Comparison of ENCODE assay signal across 37 cellular contexts in the genomic region with DNA sequence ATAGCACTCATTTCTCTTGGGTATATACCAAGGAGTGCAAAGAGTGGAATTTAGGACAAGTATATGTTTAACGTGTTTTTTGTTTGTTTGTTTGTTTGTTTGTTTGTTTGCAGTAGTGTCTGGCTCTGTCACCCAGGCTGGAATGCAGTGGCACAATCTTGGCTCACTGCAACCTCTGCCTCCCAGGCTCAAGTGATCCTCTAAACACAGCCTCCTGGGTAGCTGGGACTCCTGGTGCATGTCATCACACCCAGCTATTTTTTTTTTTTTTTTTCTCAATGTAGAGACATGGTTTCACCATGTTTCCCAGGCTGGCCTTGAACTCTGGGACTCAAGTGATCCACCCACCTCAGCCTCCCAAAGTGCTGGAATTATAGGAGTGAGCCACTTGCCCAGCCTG. TPM values are rescaled to one million over a fixed set of nuclear protein-coding genes. Genes with fewer than 3 reads are reported as not detected.
A peak's percentile ranks its signal among the peaks of the same experiment; 100 is the strongest.
DNase-seq lines count a peak whose midpoint lies in the region; ATAC-seq, FAIRE-seq and TF ChIP-seq lines count a peak whose summit lies in the region.
"Had no signal": no experiment of that assay in that cellular context is flagged by ENCODE, and none has a peak within 500 bp of the region (broad histone marks: within the 10 kb centered on the region; RNA-seq: fewer than 3 reads in every experiment).

No MANE protein-coding gene starts in this region.

- H2BK120ac ChIP-seq in neuronal stem cell (ENCODE audit: low read depth, low read length) = no peak overlapping the region

- in situ Hi-C loops in HepG2 (cut with HindIII; ENCODE audit: extremely low pct_ligation_motif_present, low pct_unique_long_range_greater_than_20kb) = loop anchor here (10.0 kb wide), 1 partner anchor 129 kb away; no protein-coding TSS in a partner anchor

- H4K91ac ChIP-seq in neuronal stem cell (ENCODE audit: low read depth, low read length, poor library complexity) = no peak overlapping the region

- POLR2A ChIA-PET in HepG2 (lab: Yijun Ruan, JAX) (no interaction called here), HEK293 (lab: Yijun Ruan, JAX) (interaction anchor here (1.0 kb wide), 1 partner anchor 95 kb away, joined by 3 read pairs; no protein-coding TSS in a partner anchor)

- no peaks in the 10 kb centered on the region for H3K9me3 ChIP-seq in HepG2 (ENCODE audit: low read length)
- H3K9me3 ChIP-seq in right lobe of liver = no peaks in the 10 kb centered on the region
- no peaks in the 10 kb centered on the region for H3K9me3 ChIP-seq in HEK293 (ENCODE audit: control insufficient read depth, insufficient read depth, low read depth, low read length)
- no peaks in the 10 kb centered on the region for H3K9me3 ChIP-seq in tibial artery
- no peaks in the 10 kb centered on the region for H3K9me3 ChIP-seq in neuronal stem cell (replicated peaks in 1 of 2; ENCODE audit: control insufficient read depth in 2 of 2, insufficient read depth in 1 of 2, low read depth in 1 of 2, low read length in 2 of 2)
- H3K9me3 ChIP-seq in T-helper 17 cell (ENCODE audit: control insufficient read depth, low read length, poor library complexity, severe bottlenecking) = no peaks in the 10 kb centered on the region
- H3K9me3 ChIP-seq: A549; BE2C; BLaER1; BLaER1 treated with 17β-estradiol and CSF1 and Interleukin-3, amounts not matched to agents 10 nM and 100 nM; Caco-2 had no signal

- CTCF ChIA-PET in HepG2 (lab: Yijun Ruan, JAX; ENCODE audit: low intra/inter-chr PET ratio, low total read pairs) (no interaction called here), HEK293 (lab: Yijun Ruan, JAX) (interaction anchor here (0.6 to 3.9 kb wide), 7 partner anchors 7 to 260 kb away, joined by 3 to 28 read pairs (median 4); no protein-coding TSS in a partner anchor)

- no peaks in the 10 kb centered on the region for H3K79me1 ChIP-seq in neuronal stem cell (ENCODE audit: low read depth, low read length)

- TF ChIP-seq POLR2A in HepG2 (IDR thresholded peaks at IDR 0.05; ENCODE audit: insufficient read depth in 1 of 2, low read depth in 2 of 2, low read length in 2 of 2) = no peak
- no peak for TF ChIP-seq POLR2A in right lobe of liver (IDR thresholded peaks at IDR 0.05)

- TF ChIP-seq CTCF in HepG2 (CRISPR knock-in tag; IDR thresholded peaks at IDR 0.05) (no peak), right lobe of liver (IDR thresholded peaks at IDR 0.05) (no peak), HEK293 (tag by site-specific recombination; IDR thresholded peaks at IDR 0.05) (no peak), coronary artery (IDR thresholded peaks at IDR 0.05) (no peak), tibial artery (IDR thresholded peaks at IDR 0.05) (no peak)

- no peak overlapping the region for H2BK5ac ChIP-seq in neuronal stem cell (ENCODE audit: low read length)

- whole genome bisulfite sequencing in HepG2 (ENCODE audit: low lambda C conversion rate) = 73% methylated on average over 1 of the region's 1 CpG
- WGBS in right lobe of liver (ENCODE audit: insufficient coverage, low coverage, low lambda C conversion rate, missing lambda C conversion rate) = 67% methylated on average over 1 of the region's 1 CpG
- no CpG with 5 or more reads among the region's 1 CpG for WGBS in neuronal stem cell (ENCODE audit: extremely low coverage in 2 of 2, insufficient read length in 2 of 2, insufficient replicate concordance in 1 of 2), 2 donors

- H3K9ac ChIP-seq in HepG2 (ENCODE audit: insufficient read depth, low read depth, low read length) (no peak overlapping the region), neuronal stem cell (ENCODE audit: low read depth, low read length, poor library complexity) (no peak overlapping the region)
- H3K9ac ChIP-seq: BLaER1; BLaER1 treated with 17β-estradiol and CSF1 and Interleukin-3, amounts not matched to agents 10 nM and 100 nM had no signal

- no peaks in the 10 kb centered on the region for H3K4me1 Mint-ChIP-seq in T-helper 17 cell
- H3K4me1 Mint-ChIP-seq: B cell; CD14-positive monocyte; CD4-positive, CD25-positive, alpha-beta regulatory T cell; CD8-positive, alpha-beta memory T cell had no signal

- no peak overlapping the region for H3K27ac Mint-ChIP-seq in T-helper 17 cell
- H3K27ac Mint-ChIP-seq: B cell; CD4-positive, alpha-beta T cell; CD8-positive, alpha-beta T cell had no signal

- no peak overlapping the region for H3K4me3 Mint-ChIP-seq in T-helper 17 cell
- H3K4me3 Mint-ChIP-seq: B cell; CD14-positive monocyte; CD4-positive, alpha-beta memory T cell; CD4-positive, alpha-beta T cell; CD4-positive, CD25-positive, alpha-beta regulatory T cell; CD8-positive, alpha-beta memory T cell; CD8-positive, alpha-beta T cell had no signal

- intact Hi-C loops in HepG2 (cut with micrococcal nuclease; ENCODE audit: unreplicated experiment) = no loop called here
- intact Hi-C loops in right lobe of liver (cut with DNase I) = loop anchor here in 1 of 2 donors (10.0 kb wide), 1 partner anchor 129 kb away; no protein-coding TSS in a partner anchor
- intact Hi-C loops in tibial artery (cut with DNase I; ENCODE audit: low total_unique reads) = no loop called here

- peak; percentile 0 for DNase-seq in HepG2 (ENCODE audit: low spot score)
- no peak for DNase-seq in right lobe of liver
- no peak for DNase-seq in coronary artery (ENCODE audit: low spot score)
- DNase-seq in tibial artery = no peak
- no peak for DNase-seq in neuronal stem cell (ENCODE audit: low spot score)
- DNase-seq in LoVo (ENCODE audit: low spot score) = no peak
- no peak for DNase-seq in T-helper 17 cell
- DNase-seq: 8988T; ACHN; AML-193; BE2C; C1 segment of cervical spinal cord; Caco-2; Calu3; CD4-positive, alpha-beta memory T cell; CD4-positive, alpha-beta T cell; CD4-positive, CD25-positive, alpha-beta regulatory T cell; CD8-positive, alpha-beta memory T cell; CD8-positive, alpha-beta T cell; COR-L47; DMS 273 treated with DMSO at 0.1 percent for 48 hours; DMS153; DMS53; DMS79; DMS79 treated with DMSO at 0.1 percent for 48 hours; DND-41; EL had no signal

- H2AK5ac ChIP-seq in neuronal stem cell (ENCODE audit: low read depth, low read length) = no peak overlapping the region

- H3K4me2 ChIP-seq in HepG2 (ENCODE audit: low read depth, low read length) (no peak overlapping the region), neuronal stem cell (ENCODE audit: insufficient read depth, low read length, poor library complexity, severe bottlenecking) (no peak overlapping the region)
- H3K4me2 ChIP-seq: A549; BLaER1; BLaER1 treated with 17β-estradiol and CSF1 and Interleukin-3, amounts not matched to agents 10 nM and 100 nM had no signal

- TF ChIP-seq EP300 in HepG2 (IDR thresholded peaks at IDR 0.05; ENCODE audit: low read depth in 2 of 2, low read length in 2 of 2) (no peak), HepG2 (CRISPR knock-in tag; IDR thresholded peaks at IDR 0.05; ENCODE audit: borderline replicate concordance) (no peak)

- no peaks in the 10 kb centered on the region for H3K36me3 Mint-ChIP-seq in T-helper 17 cell (ENCODE audit: low read depth)

- no peaks in the 10 kb centered on the region for H3K79me2 ChIP-seq in HepG2 (ENCODE audit: insufficient read depth, low read length)

- no peak overlapping the region for H3K4ac ChIP-seq in neuronal stem cell (ENCODE audit: low read length)

- H2BK15ac ChIP-seq in neuronal stem cell (ENCODE audit: low read length) = no peak overlapping the region

- H3K4me3 ChIP-seq in HepG2 (replicated peaks in 1 of 3; ENCODE audit: insufficient read depth in 1 of 3, low read depth in 2 of 3, low read length in 3 of 3) (no peak overlapping the region), right lobe of liver (no peak overlapping the region), HEK293 (ENCODE audit: low read depth, low read length) (no peak overlapping the region), coronary artery (no peak overlapping the region), tibial artery (no peak overlapping the region), neuronal stem cell (ENCODE audit: low read length in 2 of 2) (no peak overlapping the region)
- H3K4me3 ChIP-seq: A549; BLaER1; BLaER1 treated with 17β-estradiol and CSF1 and Interleukin-3, amounts not matched to agents 10 nM and 100 nM had no signal

- H3K14ac ChIP-seq in neuronal stem cell (ENCODE audit: low read length) = no peak overlapping the region

- no peak overlapping the region for H3K27ac ChIP-seq in HepG2 (ENCODE audit: extremely low read length, insufficient read depth, low read length)
- H3K27ac ChIP-seq in right lobe of liver = no peak overlapping the region
- no peak overlapping the region for H3K27ac ChIP-seq in HEK293 (ENCODE audit: extremely low read depth, low read depth, low read length)
- H3K27ac ChIP-seq in coronary artery = peak overlapping the region; percentile 32 to 65
- H3K27ac ChIP-seq in tibial artery = peak overlapping the region; percentile 81 to 85
- no peak overlapping the region for H3K27ac ChIP-seq in neuronal stem cell (replicated peaks; ENCODE audit: low read length)
- H3K27ac ChIP-seq: 22Rv1; A549; BLaER1; BLaER1 treated with 17β-estradiol and CSF1 and Interleukin-3, amounts not matched to agents 10 nM and 100 nM; C4-2B had no signal

- H3K23ac ChIP-seq in neuronal stem cell (ENCODE audit: low read depth, low read length, poor library complexity) = no peak overlapping the region

- H3K27me3 Mint-ChIP-seq in T-helper 17 cell = no peaks in the 10 kb centered on the region
- H3K27me3 Mint-ChIP-seq: B cell; CD4-positive, alpha-beta memory T cell; CD4-positive, alpha-beta T cell; CD4-positive, CD25-positive, alpha-beta regulatory T cell had no signal

- H3K4me1 ChIP-seq in HepG2 (ENCODE audit: insufficient read depth, low read length) (no peaks in the 10 kb centered on the region), right lobe of liver (no peaks in the 10 kb centered on the region), HEK293 (ENCODE audit: control insufficient read depth, insufficient read depth, low read length) (peaks cover 10% of the 10 kb centered on the region), tibial artery (peaks cover 0 to 69% (median 13%) of the 10 kb centered on the region in 4 donors), neuronal stem cell (ENCODE audit: control insufficient read depth in 2 of 2, insufficient read depth in 1 of 2, low read depth in 1 of 2, low read length in 2 of 2) (no peaks in the 10 kb centered on the region)
- H3K4me1 ChIP-seq: A549, BE2C, Caco-2 had no signal

- H3K27me3 ChIP-seq in HepG2 (ENCODE audit: control insufficient read depth in 1 of 2, insufficient read depth in 2 of 2, low read length in 2 of 2) = no peaks in the 10 kb centered on the region
- no peaks in the 10 kb centered on the region for H3K27me3 ChIP-seq in right lobe of liver
- H3K27me3 ChIP-seq in tibial artery = no peaks in the 10 kb centered on the region
- H3K27me3 ChIP-seq in neuronal stem cell (ENCODE audit: control insufficient read depth in 3 of 3, insufficient read depth in 3 of 3, low read depth in 1 of 3, low read length in 3 of 3) = peaks cover 0 to 5% (median 0%) of the 10 kb centered on the region in 3 experiments
- H3K27me3 ChIP-seq: BE2C had no signal

- no peak overlapping the region for H2AFZ ChIP-seq in HepG2 (ENCODE audit: low read length)
- no peak overlapping the region for H2AFZ ChIP-seq in neuronal stem cell (ENCODE audit: low read length)

- no TSS peak for BruUV-seq in HepG2 (replicated peaks; lab: Mats Ljungman, UMichigan)

- no peaks in the 10 kb centered on the region for H3K36me3 ChIP-seq in HepG2 (replicated peaks in 1 of 2; ENCODE audit: control insufficient read depth in 1 of 2, insufficient read depth in 2 of 2, low read length in 2 of 2)
- H3K36me3 ChIP-seq in right lobe of liver = no peaks in the 10 kb centered on the region
- H3K36me3 ChIP-seq in HEK293 (ENCODE audit: control insufficient read depth in 2 of 2, insufficient read depth in 1 of 2, low read length in 2 of 2) = no peaks in the 10 kb centered on the region
- no peaks in the 10 kb centered on the region for H3K36me3 ChIP-seq in tibial artery
- H3K36me3 ChIP-seq in neuronal stem cell (replicated peaks in 1 of 2; ENCODE audit: control insufficient read depth in 2 of 2, insufficient read depth in 2 of 2, low read length in 2 of 2) = peaks cover 0 to 5% of the 10 kb centered on the region in 2 donors
- H3K36me3 ChIP-seq: BE2C, BLaER1 had no signal

- no peaks in the 10 kb centered on the region for H4K20me1 ChIP-seq in HepG2 (ENCODE audit: insufficient read depth, low read length)

- no peak for TF ChIP-seq RAD21 in HepG2 (CRISPR knock-in tag; IDR thresholded peaks at IDR 0.05)

- H2BK12ac ChIP-seq in neuronal stem cell (ENCODE audit: low read length) = no peak overlapping the region

- no peak overlapping the region for H4K8ac ChIP-seq in neuronal stem cell (ENCODE audit: low read depth, low read length)

- ATAC-seq in HepG2 = no peak
- ATAC-seq in right lobe of liver = no peak
- ATAC-seq in T-helper 17 cell = no peak
- ATAC-seq: A549; CD8-positive, alpha-beta T cell had no signal

- no peak for FAIRE-seq in HepG2 (lab: Jason Lieb, UNC)
- FAIRE-seq: A204.1, A549, D721Med had no signal

- no peak overlapping the region for H3K18ac ChIP-seq in neuronal stem cell (ENCODE audit: low read length)

RNA-seq across cellular contexts. Expression of a gene that starts 50.4 kb away (rescaled TPM):
- total RNA-seq in HepG2 (2016; rRNA removed; fragmentation: Illumina TruSeq; extraction: Trizol) (5.1 and 8.0 TPM in 2 replicates), right lobe of liver (1 to 10 TPM; 3.6 to 7.6 (median 4.9) TPM), T-helper 17 cell (10 to 100 TPM; 23.9 to 26.3 TPM)
- total RNA-seq in HepG2 (2016; cell fraction: cytosol; rRNA removed; fragmentation: Illumina TruSeq; extraction: Trizol; ENCODE audit: low read depth) = 0.81 and 1.1 TPM in 2 replicates
- 4.6 and 9.6 TPM in 2 replicates for total RNA-seq in HepG2 (2016; cell fraction: insoluble cytoplasmic fraction; rRNA removed; fragmentation: Illumina TruSeq; extraction: Trizol)
- 2.4 and 3.5 TPM in 2 replicates for total RNA-seq in HepG2 (2016; cell fraction: membrane; rRNA removed; fragmentation: Illumina TruSeq; extraction: Trizol)
- total RNA-seq in HepG2 (2016; cell fraction: nucleus; rRNA removed; fragmentation: Illumina TruSeq; extraction: Trizol) = 8.9 and 11.4 TPM in 2 replicates
- polyA plus RNA-seq in HepG2 (2011; rRNA removed) = 3.9 TPM in 2 replicates
- polyA plus RNA-seq in HepG2 (2011; cell fraction: cytosol; rRNA removed) = 2.5 and 4.2 TPM in 2 replicates
- polyA plus RNA-seq in HepG2 (2011; cell fraction: nucleus; rRNA removed) = 1.8 and 2.2 TPM in 2 replicates
- 3.2 and 3.3 TPM in 2 replicates for polyA plus RNA-seq in HepG2 (2012)
- polyA plus RNA-seq in HepG2 (2016; cell fraction: cytosol; fragmentation: Illumina TruSeq; extraction: Trizol; ENCODE audit: low read depth) = 0.33 and 0.44 TPM in 2 replicates
- 4.4 and 5.3 TPM in 2 replicates for polyA plus RNA-seq in HepG2 (2016; cell fraction: insoluble cytoplasmic fraction; fragmentation: Illumina TruSeq; extraction: Trizol; ENCODE audit: low read depth)
- polyA plus RNA-seq in HepG2 (2016; cell fraction: membrane; fragmentation: Illumina TruSeq; extraction: Trizol; ENCODE audit: low read depth) = 1.2 and 1.6 TPM in 2 replicates
- polyA plus RNA-seq in HepG2 (2016; cell fraction: nucleus; fragmentation: Illumina TruSeq; extraction: Trizol; ENCODE audit: insufficient read depth, low read depth) = 11.4 and 13.9 TPM in 2 replicates
- polyA minus RNA-seq in HepG2 (2011; rRNA and poly(A)+ RNA removed; ENCODE audit: low replicate concordance) = 12.2 and 28.7 TPM in 2 replicates
- 5.9 and 6.9 TPM in 2 replicates for polyA minus RNA-seq in HepG2 (2011; cell fraction: cytosol; rRNA and poly(A)+ RNA removed)
- 6.1 and 6.7 TPM in 2 replicates for polyA minus RNA-seq in HepG2 (2011; cell fraction: nucleus; rRNA and poly(A)+ RNA removed)
- 7.7 TPM for polyA plus RNA-seq in neuronal stem cell (2013, experiment 1 of 2)
- 7.8 TPM for polyA plus RNA-seq in neuronal stem cell (2013, experiment 2 of 2)

Comparison
In these comparisons a context has a peak if more than half of its experiments do, and no peak if none do; other contexts are left out.
1. H3K27ac ChIP-seq: peak in coronary artery (2 of 2) and tibial artery (2 of 2); none in HepG2 (single experiment), right lobe of liver (0 of 3), HEK293 (single experiment) and neuronal stem cell (single experiment).